ENCODE assay signal across 8 cellular contexts in genomic region chr2:95346738-95347671, GRCh38. TPM values are rescaled to one million over a fixed set of nuclear protein-coding genes. Genes with fewer than 3 reads are reported as not detected.
DNase-seq lines count a peak whose midpoint lies in the region; ATAC-seq and TF ChIP-seq lines count a peak whose summit lies in the region.

No MANE protein-coding gene starts in this region.

- peaks cover 0 to 42% (median 10%) of the 10 kb centered on the region in 3 donors for H3K4me1 ChIP-seq in gastroesophageal sphincter

- TF ChIP-seq POLR2A in gastroesophageal sphincter (IDR thresholded peaks at IDR 0.05), result peak in 1 of 2 donors; percentile 6

- peak overlapping the region; percentile 42 for H3K4me3 Mint-ChIP-seq in progenitor cell of endocrine pancreas (ENCODE audit: low read depth)

- H3K27ac ChIP-seq in RWPE1 (peak overlapping the region; percentile 80), gastroesophageal sphincter (peak overlapping the region in 3 of 4 donors; percentile 78 to 90 (median 89))

- TF ChIP-seq CTCF in RWPE1 (conservative IDR thresholded peaks at IDR 0.05; ENCODE audit: low read depth) (no peak), gastroesophageal sphincter (IDR thresholded peaks at IDR 0.05) (peak in 1 of 4 experiments; percentile 21), progenitor cell of endocrine pancreas (IDR thresholded peaks at IDR 0.05; ENCODE audit: unreplicated experiment) (no peak)

- DNase-seq in CD1c-positive myeloid dendritic cell (ENCODE audit: extremely low spot score) (peak; percentile 21), RWPE1 (ENCODE audit: low spot score) (peak; percentile 19), progenitor cell of endocrine pancreas (ENCODE audit: low spot score, unreplicated experiment) (no peak), hepatic stellate cell (ENCODE audit: low spot score) (no peak), DMS114 treated with DMSO at 0.1 percent for 48 hours (lab: John Stamatoyannopoulos, UW; ENCODE audit: unreplicated experiment) (no peak)
- DNase-seq in central memory CD4-positive, alpha-beta T cell, result no peak

- no peaks in the 10 kb centered on the region for H3K4me1 Mint-ChIP-seq in progenitor cell of endocrine pancreas (ENCODE audit: low read depth)

- POLR2A ChIA-PET in RWPE1 (lab: Yijun Ruan, JAX; ENCODE audit: low non-redundant PET), result no interaction called here

- no peak overlapping the region for H3K27ac Mint-ChIP-seq in progenitor cell of endocrine pancreas

- CTCF ChIA-PET in RWPE1 (lab: Yijun Ruan, JAX), result interaction anchor here (1.3 kb wide), 1 partner anchor 115 kb away, joined by 4 read pairs; no protein-coding TSS in a partner anchor

- no peaks in the 10 kb centered on the region for H3K9me3 ChIP-seq in gastroesophageal sphincter

- H3K27me3 ChIP-seq in gastroesophageal sphincter, result no peaks in the 10 kb centered on the region

- no peak for TF ChIP-seq EP300 in gastroesophageal sphincter (IDR thresholded peaks at IDR 0.05)

- peak overlapping the region; percentile 37 to 87 for H3K4me3 ChIP-seq in gastroesophageal sphincter

- H3K36me3 ChIP-seq in gastroesophageal sphincter, result no peaks in the 10 kb centered on the region

- H3K9me3 Mint-ChIP-seq in progenitor cell of endocrine pancreas (ENCODE audit: low read depth), result no peaks in the 10 kb centered on the region

- peaks cover 88% of the 10 kb centered on the region for H3K27me3 Mint-ChIP-seq in progenitor cell of endocrine pancreas

- no peaks in the 10 kb centered on the region for H3K36me3 Mint-ChIP-seq in progenitor cell of endocrine pancreas (ENCODE audit: insufficient read depth)

- ATAC-seq in gastroesophageal sphincter (peak; percentile 36), HG03565 (IDR thresholded peaks at IDR 0.05; ENCODE audit: unreplicated experiment) (no peak)

- no CpG with 5 or more reads among the region's 78 CpGs for WGBS in gastroesophageal sphincter (ENCODE audit: low coverage in 1 of 2), 2 donors

RNA-seq across cellular contexts. Expression of gene KCNIP3, which starts 49.9 kb away (rescaled TPM):
- total RNA-seq in gastroesophageal sphincter, result 10 to 100 TPM; 14.4 to 41.4 (median 20.0) TPM
- 4.3 and 6.3 TPM in 2 replicates for total RNA-seq in progenitor cell of endocrine pancreas

RNA-seq across cellular contexts. Expression of gene FAHD2A, which starts 55.5 kb away (rescaled TPM):
- total RNA-seq in gastroesophageal sphincter, result 10 to 100 TPM in 3 of 4 donors, 1 to 10 TPM in 1; 6.5 to 29.8 (median 19.5) TPM
- 28.8 and 31.1 TPM in 2 replicates for total RNA-seq in progenitor cell of endocrine pancreas

Comparison
In these comparisons a context has a peak if more than half of its experiments do, and no peak if none do; other contexts are left out.
1. DNase-seq: peak in CD1c-positive myeloid dendritic cell (single experiment) and RWPE1 (single experiment); none in progenitor cell of endocrine pancreas (single experiment), hepatic stellate cell (single experiment), central memory CD4-positive, alpha-beta T cell (single experiment) and DMS114 treated with DMSO at 0.1 percent for 48 hours (single experiment).